ENCODE assay signal across 18 cellular contexts in genomic region chr13:45255253-45255987, GRCh38. TPM values are rescaled to one million over a fixed set of nuclear protein-coding genes. Genes with fewer than 3 reads are reported as not detected.
"Had no signal": no experiment of that assay in that cellular context is flagged by ENCODE, and none has a peak within 500 bp of the region (broad histone marks: within the 10 kb centered on the region; RNA-seq: fewer than 3 reads in every experiment).

No MANE protein-coding gene starts in this region.

- H3K4me3 Mint-ChIP-seq: activated CD4-positive, alpha-beta T cell treated with anti-CD3 and anti-CD28 coated beads, Interleukin-2, amount 10 ng/mL, durations not matched to agents 7 days and 5 days; natural killer cell had no signal

- H3K27me3 ChIP-seq: body of pancreas, sigmoid colon, upper lobe of left lung had no signal

- H3K27me3 Mint-ChIP-seq: activated CD4-positive, alpha-beta T cell treated with anti-CD3 and anti-CD28 coated beads, Interleukin-2, amount 10 ng/mL, durations not matched to agents 7 days and 5 days had no signal

- H3K27ac ChIP-seq: body of pancreas, sigmoid colon, upper lobe of left lung had no signal

- H3K4me3 ChIP-seq: body of pancreas, lung, sigmoid colon, upper lobe of left lung had no signal

- H3K9me3 Mint-ChIP-seq: activated CD4-positive, alpha-beta T cell treated with anti-CD3 and anti-CD28 coated beads, Interleukin-2, amount 10 ng/mL, durations not matched to agents 7 days and 5 days; activated T-helper 2 cell treated with anti-CD3 and anti-CD28 coated beads, Interferon-gamma antibody, Interleukin-2, Interleukin-4, amounts not matched to agents 10 μg/mL and 5 μg/mL and 100 μg/mL, durations not matched to agents 14 hours and 24 hours and 36 hours; natural killer cell had no signal

- ATAC-seq: body of pancreas, natural killer cell had no signal

- H3K36me3 Mint-ChIP-seq: natural killer cell had no signal

- H3K9me3 ChIP-seq: body of pancreas, sigmoid colon, upper lobe of left lung had no signal

- H3K4me1 ChIP-seq: body of pancreas had no signal

- H3K27ac Mint-ChIP-seq: activated CD4-positive, alpha-beta T cell treated with anti-CD3 and anti-CD28 coated beads, Interleukin-2, amount 10 ng/mL, durations not matched to agents 7 days and 5 days; activated T-helper 2 cell treated with anti-CD3 and anti-CD28 coated beads, Interferon-gamma antibody, Interleukin-2, Interleukin-4, amounts not matched to agents 10 μg/mL and 5 μg/mL and 100 μg/mL, durations not matched to agents 14 hours and 24 hours and 36 hours; natural killer cell had no signal

- DNase-seq: activated CD4-positive, alpha-beta T cell treated with anti-CD3 and anti-CD28 coated beads, Interleukin-2, amount 10 ng/mL, durations not matched to agents 7 days and 5 days; activated CD8-positive, alpha-beta memory T cell treated with anti-CD3 and anti-CD28 coated beads for 24 hours; activated naive CD4-positive, alpha-beta T cell treated with anti-CD3 and anti-CD28 coated beads, Interleukin-2, amount 50 U/mL, for 16 hours; amniotic stem cell; body of pancreas; central memory CD4-positive, alpha-beta T cell; natural killer cell; sigmoid colon; stimulated activated CD4-positive, alpha-beta T cell treated with anti-CD3 and anti-CD28 coated beads, Interleukin-12 subunit alpha, Interleukin-12 subunit beta, amount 100 ng/mL, for 4 hours; stimulated activated naive CD4-positive, alpha-beta T cell; substantia nigra; T-helper 1 cell; upper lobe of left lung had no signal

RNA-seq across cellular contexts. Expression of gene KCTD4, which starts 54.6 kb away (rescaled TPM):
- total RNA-seq: activated CD4-positive, alpha-beta T cell treated with anti-CD3 and anti-CD28 coated beads, Interleukin-2, amount 10 ng/mL, durations not matched to agents 7 days and 5 days; activated T-helper 2 cell treated with anti-CD3 and anti-CD28 coated beads, Interferon-gamma antibody, Interleukin-2, Interleukin-4, amounts not matched to agents 10 μg/mL and 5 μg/mL and 100 μg/mL, durations not matched to agents 14 hours and 24 hours and 36 hours; body of pancreas; glomerular endothelial cell; lung; natural killer cell; omental fat pad; pulmonary artery endothelial cell; upper lobe of left lung had no signal
- polyA plus RNA-seq: lung had no signal
